ENCODE assay signal across 1 cellular context in the genomic region with DNA sequence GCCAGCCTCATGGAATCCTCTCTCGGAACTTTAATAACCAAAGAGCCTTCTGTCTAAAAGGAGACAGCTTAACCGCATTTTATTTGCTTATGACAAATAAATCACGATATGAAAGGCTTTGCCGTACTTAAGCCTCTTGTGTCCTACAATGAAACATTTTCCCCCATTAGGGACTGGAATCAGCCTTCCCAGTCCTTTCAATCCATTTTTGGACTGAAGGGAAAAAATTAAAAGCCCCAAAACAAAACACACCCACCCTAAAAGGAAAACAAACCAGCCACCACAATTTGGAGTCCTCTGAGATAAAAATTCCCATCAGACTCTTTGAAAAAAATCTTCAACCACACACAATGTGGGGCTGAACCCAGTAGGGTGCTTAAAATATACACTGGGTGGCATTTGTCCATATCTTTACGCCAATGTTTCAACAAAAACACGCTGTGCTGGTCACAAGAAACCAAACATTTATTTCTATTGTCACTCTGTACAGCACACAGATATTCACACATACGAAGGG.
TF ChIP-seq lines count a peak whose summit lies in the region.

No MANE protein-coding gene starts in this region.

TF ChIP-seq in A549, 52 proteins besides CTCF, POLR2A, EP300 and RAD21 (continued from another document):
- no peak for TF ChIP-seq MYC (IDR thresholded peaks at IDR 0.05; ENCODE audit: borderline replicate concordance, low read length)
- TF ChIP-seq BHLHE40 (IDR thresholded peaks at IDR 0.05; ENCODE audit: low read depth, low read length) = no peak
- TF ChIP-seq, protein P1, sequence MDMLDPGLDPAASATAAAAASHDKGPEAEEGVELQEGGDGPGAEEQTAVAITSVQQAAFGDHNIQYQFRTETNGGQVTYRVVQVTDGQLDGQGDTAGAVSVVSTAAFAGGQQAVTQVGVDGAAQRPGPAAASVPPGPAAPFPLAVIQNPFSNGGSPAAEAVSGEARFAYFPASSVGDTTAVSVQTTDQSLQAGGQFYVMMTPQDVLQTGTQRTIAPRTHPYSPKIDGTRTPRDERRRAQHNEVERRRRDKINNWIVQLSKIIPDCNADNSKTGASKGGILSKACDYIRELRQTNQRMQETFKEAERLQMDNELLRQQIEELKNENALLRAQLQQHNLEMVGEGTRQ (IDR thresholded peaks at IDR 0.05) = no peak
- TF ChIP-seq, protein P2, sequence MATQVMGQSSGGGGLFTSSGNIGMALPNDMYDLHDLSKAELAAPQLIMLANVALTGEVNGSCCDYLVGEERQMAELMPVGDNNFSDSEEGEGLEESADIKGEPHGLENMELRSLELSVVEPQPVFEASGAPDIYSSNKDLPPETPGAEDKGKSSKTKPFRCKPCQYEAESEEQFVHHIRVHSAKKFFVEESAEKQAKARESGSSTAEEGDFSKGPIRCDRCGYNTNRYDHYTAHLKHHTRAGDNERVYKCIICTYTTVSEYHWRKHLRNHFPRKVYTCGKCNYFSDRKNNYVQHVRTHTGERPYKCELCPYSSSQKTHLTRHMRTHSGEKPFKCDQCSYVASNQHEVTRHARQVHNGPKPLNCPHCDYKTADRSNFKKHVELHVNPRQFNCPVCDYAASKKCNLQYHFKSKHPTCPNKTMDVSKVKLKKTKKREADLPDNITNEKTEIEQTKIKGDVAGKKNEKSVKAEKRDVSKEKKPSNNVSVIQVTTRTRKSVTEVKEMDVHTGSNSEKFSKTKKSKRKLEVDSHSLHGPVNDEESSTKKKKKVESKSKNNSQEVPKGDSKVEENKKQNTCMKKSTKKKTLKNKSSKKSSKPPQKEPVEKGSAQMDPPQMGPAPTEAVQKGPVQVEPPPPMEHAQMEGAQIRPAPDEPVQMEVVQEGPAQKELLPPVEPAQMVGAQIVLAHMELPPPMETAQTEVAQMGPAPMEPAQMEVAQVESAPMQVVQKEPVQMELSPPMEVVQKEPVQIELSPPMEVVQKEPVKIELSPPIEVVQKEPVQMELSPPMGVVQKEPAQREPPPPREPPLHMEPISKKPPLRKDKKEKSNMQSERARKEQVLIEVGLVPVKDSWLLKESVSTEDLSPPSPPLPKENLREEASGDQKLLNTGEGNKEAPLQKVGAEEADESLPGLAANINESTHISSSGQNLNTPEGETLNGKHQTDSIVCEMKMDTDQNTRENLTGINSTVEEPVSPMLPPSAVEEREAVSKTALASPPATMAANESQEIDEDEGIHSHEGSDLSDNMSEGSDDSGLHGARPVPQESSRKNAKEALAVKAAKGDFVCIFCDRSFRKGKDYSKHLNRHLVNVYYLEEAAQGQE (IDR thresholded peaks at IDR 0.05) = no peak
- TF ChIP-seq MAFK (IDR thresholded peaks at IDR 0.05; ENCODE audit: partially characterized antibody) = no peak
- no peak for TF ChIP-seq RNF2 (IDR thresholded peaks at IDR 0.05; ENCODE audit: borderline replicate concordance, low read depth)
- TF ChIP-seq MAZ (IDR thresholded peaks at IDR 0.05; ENCODE audit: borderline replicate concordance, low read depth, low read length) = no peak
- TF ChIP-seq RARB (CRISPR knock-in tag; IDR thresholded peaks at IDR 0.05) = no peak
- no peak for TF ChIP-seq EHF (CRISPR knock-in tag; IDR thresholded peaks at IDR 0.05)
- no peak for TF ChIP-seq FOSB (CRISPR knock-in tag; IDR thresholded peaks at IDR 0.05)
- TF ChIP-seq CHD2 (IDR thresholded peaks at IDR 0.05; ENCODE audit: low read length, partially characterized antibody) = no peak
